In the genomic region with DNA sequence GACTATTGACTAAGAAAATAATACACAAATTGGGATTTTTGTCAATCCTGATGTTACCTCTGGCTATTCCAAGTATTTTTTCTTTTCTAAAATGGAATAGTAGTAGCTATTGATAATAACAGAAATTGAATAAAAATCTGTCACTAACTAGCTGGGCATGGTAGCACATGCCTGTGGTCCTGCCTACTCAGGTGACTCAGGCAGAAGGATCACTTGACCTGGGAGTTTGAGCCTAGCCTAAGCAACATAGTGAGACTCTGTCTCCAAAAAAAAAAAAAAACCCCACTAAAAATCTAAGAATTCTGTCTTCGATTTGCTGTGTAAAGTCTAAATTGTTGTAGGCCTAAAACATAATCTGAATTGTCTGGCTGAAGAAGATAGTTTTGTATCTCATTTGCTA, we compare ENCODE assay signal across 27 cellular contexts.
"Had no signal": no experiment of that assay in that cellular context is flagged by ENCODE, and none has a peak within 500 bp of the region (broad histone marks: within the 10 kb centered on the region; RNA-seq: fewer than 3 reads in every experiment).

No MANE protein-coding gene starts in this region.

- H3K27ac ChIP-seq: neural progenitor cell, ovary, parathyroid adenoma, psoas muscle, right lobe of liver, sigmoid colon, stomach, thoracic aorta, thyroid gland, tibial nerve, upper lobe of left lung, vagina had no signal

- H3K4me3 ChIP-seq: neural progenitor cell, ovary, psoas muscle, right lobe of liver, sigmoid colon, stomach, thoracic aorta, thyroid gland, tibial nerve, upper lobe of left lung, vagina had no signal

- H3K36me3 Mint-ChIP-seq: stimulated activated effector memory CD8-positive, alpha-beta T cell treated with anti-CD3 and anti-CD28 coated beads, Interleukin-12 subunit alpha, Interleukin-12 subunit beta, amount 100 ng/mL, for 72 hours had no signal

- H3K27me3 ChIP-seq: neural progenitor cell, ovary, right lobe of liver, sigmoid colon, stomach, thyroid gland, tibial nerve, upper lobe of left lung, vagina had no signal

- ATAC-seq: psoas muscle; right cardiac atrium; right lobe of liver; stimulated activated effector memory CD8-positive, alpha-beta T cell treated with anti-CD3 and anti-CD28 coated beads, Interleukin-12 subunit alpha, Interleukin-12 subunit beta, amount 100 ng/mL, for 72 hours; stimulated activated naive B cell treated with anti-CD40 and anti-IgM and Interleukin-4, amounts not matched to agents 10 μg/mL and 1 μg/mL and 100 μg/mL, for 72 hours had no signal

- H3K9me3 ChIP-seq: ovary, psoas muscle, right lobe of liver, sigmoid colon, stomach, thoracic aorta, thyroid gland, tibial nerve, upper lobe of left lung, vagina had no signal

- H3K4me3 Mint-ChIP-seq: nephron; neural progenitor cell; stimulated activated effector memory CD8-positive, alpha-beta T cell treated with anti-CD3 and anti-CD28 coated beads, Interleukin-12 subunit alpha, Interleukin-12 subunit beta, amount 100 ng/mL, for 72 hours; stimulated activated naive B cell treated with anti-CD40 and anti-IgM and Interleukin-4, amounts not matched to agents 10 μg/mL and 1 μg/mL and 100 μg/mL, for 72 hours; stimulated activated naive CD8-positive, alpha-beta T cell treated with anti-CD3 and anti-CD28 coated beads, Interleukin-15, Interleukin-2, amounts not matched to agents 100 ng/mL and 50 ng/mL, for 24 hours had no signal

- H3K36me3 ChIP-seq: neural progenitor cell, ovary, right lobe of liver, sigmoid colon, stomach, thoracic aorta, thyroid gland, tibial nerve, upper lobe of left lung, vagina had no signal

- FAIRE-seq: small intestine, urothelium cell line had no signal

- H3K9me3 Mint-ChIP-seq: nephron; neural progenitor cell; stimulated activated effector memory CD8-positive, alpha-beta T cell treated with anti-CD3 and anti-CD28 coated beads, Interleukin-12 subunit alpha, Interleukin-12 subunit beta, amount 100 ng/mL, for 72 hours; stimulated activated naive B cell treated with anti-CD40 and anti-IgM and Interleukin-4, amounts not matched to agents 10 μg/mL and 1 μg/mL and 100 μg/mL, for 72 hours; stimulated activated naive CD8-positive, alpha-beta T cell treated with anti-CD3 and anti-CD28 coated beads, Interleukin-15, Interleukin-2, amounts not matched to agents 100 ng/mL and 50 ng/mL, for 24 hours had no signal

- H3K27me3 Mint-ChIP-seq: progenitor cell of endocrine pancreas; stimulated activated naive B cell treated with anti-CD40 and anti-IgM and Interleukin-4, amounts not matched to agents 10 μg/mL and 1 μg/mL and 100 μg/mL, for 72 hours; stimulated activated naive CD8-positive, alpha-beta T cell treated with anti-CD3 and anti-CD28 coated beads, Interleukin-15, Interleukin-2, amounts not matched to agents 100 ng/mL and 50 ng/mL, for 24 hours had no signal

- DNase-seq: occipital lobe; ovary; posterior cingulate gyrus; psoas muscle; right cardiac atrium; right lobe of liver; sigmoid colon; small intestine; stimulated activated CD4-positive, alpha-beta T cell treated with anti-CD3 and anti-CD28 coated beads, Interleukin-15, amount 100 ng/mL, for 24 hours; stimulated activated CD4-positive, alpha-beta T cell treated with anti-CD3 and anti-CD28 coated beads, Interleukin-2, amount 100 ng/mL, for 24 hours; stimulated activated CD4-positive, alpha-beta T cell treated with anti-CD3 and anti-CD28 coated beads, Interleukin-2, amount 100 ng/mL, for 48 hours; stimulated activated CD4-positive, alpha-beta T cell treated with anti-CD3 and anti-CD28 coated beads, Interleukin-4, amount 100 ng/mL, for 24 hours; stimulated activated naive B cell treated with anti-CD40 and anti-IgM and Interleukin-4, amounts not matched to agents 10 μg/mL and 1 μg/mL and 100 μg/mL, for 72 hours; stimulated activated naive CD4-positive, alpha-beta T cell treated with Interleukin-2 at 50 U/mL for 16 hours; stomach; thyroid gland; upper lobe of left lung had no signal

- H3K27ac Mint-ChIP-seq: nephron; neural progenitor cell; progenitor cell of endocrine pancreas; stimulated activated effector memory CD8-positive, alpha-beta T cell treated with anti-CD3 and anti-CD28 coated beads, Interleukin-12 subunit alpha, Interleukin-12 subunit beta, amount 100 ng/mL, for 72 hours; stimulated activated naive B cell treated with anti-CD40 and anti-IgM and Interleukin-4, amounts not matched to agents 10 μg/mL and 1 μg/mL and 100 μg/mL, for 72 hours; stimulated activated naive CD8-positive, alpha-beta T cell treated with anti-CD3 and anti-CD28 coated beads, Interleukin-15, Interleukin-2, amounts not matched to agents 100 ng/mL and 50 ng/mL, for 24 hours had no signal

- H3K4me1 Mint-ChIP-seq: nephron; neural progenitor cell; stimulated activated effector memory CD8-positive, alpha-beta T cell treated with anti-CD3 and anti-CD28 coated beads, Interleukin-12 subunit alpha, Interleukin-12 subunit beta, amount 100 ng/mL, for 72 hours; stimulated activated naive B cell treated with anti-CD40 and anti-IgM and Interleukin-4, amounts not matched to agents 10 μg/mL and 1 μg/mL and 100 μg/mL, for 72 hours had no signal

- H3K4me1 ChIP-seq: neural progenitor cell, parathyroid adenoma, right lobe of liver, sigmoid colon, stomach, tibial nerve, upper lobe of left lung, vagina had no signal
